Comparison of ENCODE assay signal across 9 cellular contexts in the genomic region with DNA sequence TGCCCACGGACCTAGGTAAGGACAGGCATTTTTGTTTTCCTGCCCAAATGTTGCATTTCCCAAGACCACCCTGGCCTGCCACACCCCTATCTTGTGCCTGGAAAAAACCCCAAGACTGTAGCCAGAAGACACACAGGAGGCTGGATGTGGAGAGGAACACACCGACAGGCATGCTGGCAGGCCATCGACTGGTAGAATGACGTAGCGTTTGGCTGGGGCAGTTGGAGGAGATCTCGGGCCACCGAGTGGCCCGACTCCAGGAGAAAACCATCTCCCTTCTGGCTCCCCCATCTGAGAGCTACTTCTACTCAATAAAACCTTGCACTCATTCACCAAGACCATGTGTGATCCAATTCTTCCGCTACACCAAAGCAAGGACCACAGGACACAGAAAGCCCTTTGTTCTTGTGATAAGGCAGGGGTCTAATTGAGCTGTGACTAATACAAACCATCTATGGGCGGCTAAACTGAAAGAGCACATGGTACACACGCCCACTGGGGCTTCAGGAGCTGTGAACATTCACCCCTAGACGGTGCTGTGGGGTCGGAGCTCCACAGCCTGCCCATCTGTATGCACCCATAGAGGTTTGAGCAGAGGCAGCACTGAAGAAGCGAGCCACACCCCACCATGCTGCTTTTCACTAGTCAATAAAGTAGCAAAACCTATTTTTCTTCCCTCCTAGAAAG. TPM values are rescaled to one million over a fixed set of nuclear protein-coding genes. Genes with fewer than 3 reads are reported as not detected.
A peak's percentile ranks its signal among the peaks of the same experiment; 100 is the strongest.
DNase-seq lines count a peak whose midpoint lies in the region; ATAC-seq and TF ChIP-seq lines count a peak whose summit lies in the region.
"Had no signal": no experiment of that assay in that cellular context is flagged by ENCODE, and none has a peak within 500 bp of the region (broad histone marks: within the 10 kb centered on the region; RNA-seq: fewer than 3 reads in every experiment).

No MANE protein-coding gene starts in this region.

- peaks cover 9 to 60% (median 39%) of the 10 kb centered on the region in 10 experiments; a peak in 18 of 20 replicates for H3K4me1 ChIP-seq in BLaER1 treated with 17β-estradiol and CSF1 and Interleukin-3, amounts not matched to agents 10 nM and 100 nM
- peaks cover 6% of the 10 kb centered on the region for H3K4me1 ChIP-seq in OCI-LY3 (ENCODE audit: low read length)

- peak overlapping the region in 6 of 11 experiments; percentile 56 to 87 (median 80); a peak in 12 of 22 replicates for H3K4me2 ChIP-seq in BLaER1 treated with 17β-estradiol and CSF1 and Interleukin-3, amounts not matched to agents 10 nM and 100 nM
- H3K4me2 ChIP-seq in OCI-LY3 (ENCODE audit: low read length) = peak overlapping the region; percentile 17; the same call in 1 of the 2 replicates

- H3K9ac ChIP-seq in BLaER1 treated with 17β-estradiol and CSF1 and Interleukin-3, amounts not matched to agents 10 nM and 100 nM = no peak overlapping the region
- no peak overlapping the region for H3K9ac ChIP-seq in OCI-LY3 (ENCODE audit: low read length)

- no peaks in the 10 kb centered on the region for H3K79me2 ChIP-seq in OCI-LY3 (ENCODE audit: low read length)

- H3K27ac ChIP-seq in BLaER1 treated with 17β-estradiol and CSF1 and Interleukin-3, amounts not matched to agents 10 nM and 100 nM = no peak overlapping the region
- no peak overlapping the region for H3K27ac ChIP-seq in OCI-LY3 (ENCODE audit: low read length)

- H3K36me3 ChIP-seq in BLaER1 treated with 17β-estradiol and CSF1 and Interleukin-3, amounts not matched to agents 10 nM and 100 nM = no peaks in the 10 kb centered on the region
- H3K36me3 ChIP-seq in OCI-LY3 (replicated peaks; ENCODE audit: low read depth, low read length) = no peaks in the 10 kb centered on the region

- no peak for DNase-seq in epithelial cell of proximal tubule (ENCODE audit: low read depth)
- no peak for DNase-seq in NCI-H2029 (lab: John Stamatoyannopoulos, UW)
- DNase-seq in H4 (ENCODE audit: low spot score) = no peak
- DNase-seq: activated T-cell treated with anti-CD3 and anti-CD28 coated beads, Interleukin-2, amount 50 U/mL, for 4 hours had no signal

- peak overlapping the region; percentile 54 for H2AFZ ChIP-seq in OCI-LY3 (ENCODE audit: low read depth, low read length)

- H3K4me3 ChIP-seq in BLaER1 treated with 17β-estradiol and CSF1 and Interleukin-3, amounts not matched to agents 10 nM and 100 nM = no peak overlapping the region
- H3K4me3 ChIP-seq in OCI-LY3 (ENCODE audit: low read length) (no peak overlapping the region), epithelial cell of proximal tubule (ENCODE audit: low read depth, low read length) (no peak overlapping the region)

- TF ChIP-seq CTCF in GM12872 (IDR thresholded peaks at IDR 0.05; ENCODE audit: insufficient read depth, low read depth, low read length) (peak; percentile 40), OCI-LY3 (IDR thresholded peaks at IDR 0.05; ENCODE audit: low read depth, low read length) (peak; percentile 22; the same call in 1 of the 2 replicates), epithelial cell of proximal tubule (conservative IDR thresholded peaks at IDR 0.05; ENCODE audit: low read depth, low read length) (peak; percentile 61)

- no peak for ATAC-seq in GM18870 (IDR thresholded peaks at IDR 0.05; ENCODE audit: unreplicated experiment)
- no peak for ATAC-seq in SK-N-SH treated with all-trans-retinoic acid at 6 μM for 48 hours

- H3K9me3 ChIP-seq in BLaER1 treated with 17β-estradiol and CSF1 and Interleukin-3, amounts not matched to agents 10 nM and 100 nM (replicated peaks in 1 of 11) = no peaks in the 10 kb centered on the region
- H3K9me3 ChIP-seq in OCI-LY3 (ENCODE audit: insufficient read depth, low read length) = no peaks in the 10 kb centered on the region

- H4K20me1 ChIP-seq in BLaER1 treated with 17β-estradiol and CSF1 and Interleukin-3, amounts not matched to agents 10 nM and 100 nM = no peaks in the 10 kb centered on the region
- no peaks in the 10 kb centered on the region for H4K20me1 ChIP-seq in OCI-LY3 (ENCODE audit: insufficient read depth, low read length)

- peaks cover 0 to 7% (median 0%) of the 10 kb centered on the region in 11 experiments; a peak in 2 of 22 replicates for H3K27me3 ChIP-seq in BLaER1 treated with 17β-estradiol and CSF1 and Interleukin-3, amounts not matched to agents 10 nM and 100 nM
- peaks cover 7% of the 10 kb centered on the region; the same call in 1 of the 2 replicates for H3K27me3 ChIP-seq in OCI-LY3 (ENCODE audit: low read depth, low read length)

TF ChIP-seq in SK-N-SH treated with all-trans-retinoic acid at 6 μM for 48 hours, 23 proteins besides CTCF, POLR2A, EP300 and RAD21:
- no peak for TF ChIP-seq ZNF565 (CRISPR knock-in tag; conservative IDR thresholded peaks at IDR 0.05; ENCODE audit: low read depth)
- no peak for TF ChIP-seq ZNF70 (CRISPR knock-in tag; IDR thresholded peaks at IDR 0.05)
- no peak for TF ChIP-seq ISL1 (CRISPR knock-in tag; IDR thresholded peaks at IDR 0.05)
- TF ChIP-seq GLIS3 (CRISPR knock-in tag; IDR thresholded peaks at IDR 0.05) = no peak

RNA-seq across cellular contexts. Expression of a gene that starts 38.9 kb away (rescaled TPM):
- 3.1 and 4.3 TPM in 2 replicates for total RNA-seq in epithelial cell of proximal tubule
- total RNA-seq in H4 (2014; rRNA removed; shearing (Covaris generic)) = 0.25 and 0.39 TPM in 2 replicates

RNA-seq across cellular contexts. Expression of a gene that starts 56.4 kb away (rescaled TPM):
- 23.4 and 31.5 TPM in 2 replicates for total RNA-seq in epithelial cell of proximal tubule
- 33.8 and 39.6 TPM in 2 replicates for total RNA-seq in H4 (2014; rRNA removed; shearing (Covaris generic))
